8 cellular contexts compared by ENCODE assay signal in the genomic region with DNA sequence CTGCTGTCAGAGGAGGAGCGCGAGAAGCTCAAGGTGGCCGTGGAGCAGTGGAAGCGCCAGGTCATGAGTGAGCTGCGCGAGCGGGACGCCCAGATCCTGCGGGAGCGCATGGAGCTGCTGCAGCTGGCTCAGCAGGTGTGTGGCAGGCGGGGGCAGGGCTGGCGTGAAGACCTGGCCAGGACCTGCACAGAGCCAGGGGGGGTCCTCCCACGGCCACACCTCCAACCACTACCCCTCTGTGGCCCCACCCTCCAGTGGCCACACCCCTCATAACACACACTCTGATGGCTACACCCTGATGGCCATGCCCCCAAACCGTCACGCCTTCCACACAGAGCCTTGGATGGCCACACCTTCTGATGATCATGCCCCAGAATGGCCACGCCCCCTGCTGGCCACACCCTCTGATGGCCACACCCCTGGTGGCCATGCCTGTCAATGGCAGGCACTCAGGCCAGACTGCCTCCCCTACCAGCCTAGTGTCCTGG. TPM values are rescaled to one million over a fixed set of nuclear protein-coding genes. Genes with fewer than 3 reads are reported as not detected.
DNase-seq lines count a peak whose midpoint lies in the region; ATAC-seq and TF ChIP-seq lines count a peak whose summit lies in the region.

No MANE protein-coding gene starts in this region.

- no peak for TF ChIP-seq POLR2A in heart left ventricle (IDR thresholded peaks at IDR 0.05)

- in situ Hi-C loops in GM13976 (cut with MboI; ENCODE audit: low sequenced_read_pairs, unreplicated experiment) = no loop called here

- 34 to 59% (median 50%) methylated on average over 8 to 16 of the region's 16 CpGs for WGBS in heart left ventricle, 4 donors

- H3K27me3 ChIP-seq in heart left ventricle = no peaks in the 10 kb centered on the region

- POLR2A ChIA-PET in T-cell (lab: Charles Lee) = no interaction called here

- DNase-seq in AG08396 (ENCODE audit: low spot score) (peak; percentile 67), GM13976 (ENCODE audit: low spot score) (peak; percentile 62), HT1080 (ENCODE audit: low read depth) (peak; percentile 18), T-cell (peak in 19 of 34 experiments; percentile 10 to 47 (median 34)), heart left ventricle (peak in 4 of 5 donors; percentile 41 to 61 (median 44))
- no peak for DNase-seq in stimulated activated naive B cell treated with anti-CD40 and anti-IgM and Interleukin-4, amounts not matched to agents 10 μg/mL and 1 μg/mL and 100 μg/mL, for 72 hours

- H3K4me1 ChIP-seq in heart left ventricle = peaks cover 0 to 29% (median 20%) of the 10 kb centered on the region in 12 donors

- no peaks in the 10 kb centered on the region for H3K36me3 Mint-ChIP-seq in T-cell
- no peaks in the 10 kb centered on the region for H3K36me3 Mint-ChIP-seq in stimulated activated naive B cell treated with anti-CD40 and anti-IgM and Interleukin-4, amounts not matched to agents 10 μg/mL and 1 μg/mL and 100 μg/mL, for 72 hours

- no peaks in the 10 kb centered on the region for H3K27me3 Mint-ChIP-seq in T-cell
- H3K27me3 Mint-ChIP-seq in stimulated activated naive B cell treated with anti-CD40 and anti-IgM and Interleukin-4, amounts not matched to agents 10 μg/mL and 1 μg/mL and 100 μg/mL, for 72 hours = peaks cover 15 to 59% of the 10 kb centered on the region in 2 donors

- peak overlapping the region in 7 of 12 donors; percentile 12 to 46 (median 24) for H3K27ac ChIP-seq in heart left ventricle

- H3K4me1 Mint-ChIP-seq in T-cell = peaks cover 27 to 28% (median 28%) of the 10 kb centered on the region in 3 donors
- H3K4me1 Mint-ChIP-seq in stimulated activated naive B cell treated with anti-CD40 and anti-IgM and Interleukin-4, amounts not matched to agents 10 μg/mL and 1 μg/mL and 100 μg/mL, for 72 hours = peaks cover 8 to 17% of the 10 kb centered on the region in 2 donors

- CTCF ChIA-PET in T-cell (lab: Charles Lee) = no interaction called here

- no peak overlapping the region for H3K4me3 Mint-ChIP-seq in T-cell
- H3K4me3 Mint-ChIP-seq in stimulated activated naive B cell treated with anti-CD40 and anti-IgM and Interleukin-4, amounts not matched to agents 10 μg/mL and 1 μg/mL and 100 μg/mL, for 72 hours = no peak overlapping the region

- peak overlapping the region in 4 of 12 donors; percentile 1 to 25 (median 9) for H3K4me3 ChIP-seq in heart left ventricle

- H3K27ac Mint-ChIP-seq in T-cell = no peak overlapping the region
- H3K27ac Mint-ChIP-seq in stimulated activated naive B cell treated with anti-CD40 and anti-IgM and Interleukin-4, amounts not matched to agents 10 μg/mL and 1 μg/mL and 100 μg/mL, for 72 hours = peak overlapping the region; percentile 44

- TF ChIP-seq CTCF in GM13976 (IDR thresholded peaks at IDR 0.05; ENCODE audit: borderline replicate concordance, control extremely low read depth, extremely low read depth, insufficient read depth, missing control alignments) (no peak), heart left ventricle (IDR thresholded peaks at IDR 0.05) (peak in 6 of 12 donors; percentile 10 to 54 (median 33))

- H3K9me3 ChIP-seq in heart left ventricle = no peaks in the 10 kb centered on the region

- H3K36me3 ChIP-seq in heart left ventricle = no peaks in the 10 kb centered on the region

- intact Hi-C loops in heart left ventricle (cut with DNase I) = no loop called here

- no peaks in the 10 kb centered on the region for H3K9me3 Mint-ChIP-seq in T-cell
- no peaks in the 10 kb centered on the region for H3K9me3 Mint-ChIP-seq in stimulated activated naive B cell treated with anti-CD40 and anti-IgM and Interleukin-4, amounts not matched to agents 10 μg/mL and 1 μg/mL and 100 μg/mL, for 72 hours

- ATAC-seq in T-cell (replicated peaks in 1 of 4) (peak in 3 of 4 experiments; percentile 9 to 33 (median 29)), heart left ventricle (peak; percentile 32 to 68 (median 64)), GM18517 (IDR thresholded peaks at IDR 0.05; ENCODE audit: unreplicated experiment) (no peak), HG02870 (IDR thresholded peaks at IDR 0.05; ENCODE audit: unreplicated experiment) (no peak)
- peak; percentile 70 for ATAC-seq in stimulated activated naive B cell treated with anti-CD40 and anti-IgM and Interleukin-4, amounts not matched to agents 10 μg/mL and 1 μg/mL and 100 μg/mL, for 72 hours (replicated peaks)

RNA-seq across cellular contexts. Expression of a gene that starts 23.4 kb away (rescaled TPM):
- total RNA-seq in HT1080 (2014; rRNA removed; shearing (Covaris generic)) = not detected in 2 replicates
- 0.06 TPM in 1 of 2 replicates, not detected in the other for polyA plus RNA-seq in HT1080 (2015; cell fraction: cytosol; rRNA removed)
- polyA plus RNA-seq in HT1080 (2015; cell fraction: nucleus; rRNA removed) = not detected in 2 replicates
- total RNA-seq in T-cell (1 to 10 TPM in 4 of 5 donors, under 1 TPM in 1; 0.66 to 3.9 (median 3.2) TPM), heart left ventricle (100 to 1,000 TPM in 1 of 9 donors, 10 to 100 TPM in 8; 13.2 to 127 (median 45.9) TPM)
- polyA plus RNA-seq in heart left ventricle = 10 to 100 TPM in 1 of 2 donors, 1 to 10 TPM in 1; 4.0 to 33.1 TPM

Comparison
In these comparisons a context has a peak if more than half of its experiments do, and no peak if none do; other contexts are left out.
1. ATAC-seq: peak in T-cell (3 of 4), heart left ventricle (4 of 4) and stimulated activated naive B cell treated with anti-CD40 and anti-IgM and Interleukin-4, amounts not matched to agents 10 μg/mL and 1 μg/mL and 100 μg/mL, for 72 hours (2 of 2); none in GM18517 (single experiment) and HG02870 (single experiment).